Comparison of ENCODE assay signal across 1 cellular context in genomic region chr17:2050246-2050866, GRCh38.
TF ChIP-seq lines count a peak whose summit lies in the region.

No MANE protein-coding gene starts in this region.

TF ChIP-seq in WTC11, 78 proteins besides CTCF, POLR2A, EP300 and RAD21 (continued from another document and continues in another):
- TF ChIP-seq E2F1 (CRISPR knock-in tag; IDR thresholded peaks at IDR 0.05) (no peak), ARID4B (CRISPR knock-in tag; IDR thresholded peaks at IDR 0.05; ENCODE audit: borderline replicate concordance) (no peak), NR3C1 (CRISPR knock-in tag; conservative IDR thresholded peaks at IDR 0.05; ENCODE audit: low read depth) (no peak), TEAD4 (CRISPR knock-in tag; IDR thresholded peaks at IDR 0.05) (no peak), CREB1 (CRISPR knock-in tag; IDR thresholded peaks at IDR 0.05) (no peak), ZNF121 (CRISPR knock-in tag; IDR thresholded peaks at IDR 0.05) (no peak), SP1 (CRISPR knock-in tag; conservative IDR thresholded peaks at IDR 0.05) (peak; percentile 52; the same call in 1 of the 2 replicates), SOX15 (CRISPR knock-in tag; IDR thresholded peaks at IDR 0.05) (no peak), ZNF219 (CRISPR knock-in tag; IDR thresholded peaks at IDR 0.05; ENCODE audit: borderline replicate concordance) (no peak), ATF1 (CRISPR knock-in tag; IDR thresholded peaks at IDR 0.05) (no peak), RELA (CRISPR knock-in tag; IDR thresholded peaks at IDR 0.05; ENCODE audit: borderline replicate concordance) (no peak), ZSCAN18 (CRISPR knock-in tag; IDR thresholded peaks at IDR 0.05) (no peak), CBFB (CRISPR knock-in tag; IDR thresholded peaks at IDR 0.05; ENCODE audit: low read depth) (no peak), ESRRA (CRISPR knock-in tag; IDR thresholded peaks at IDR 0.05; ENCODE audit: borderline replicate concordance) (0 out of 2 replicates have a peak, but pooled peaks have one; percentile 56), ZNF425 (CRISPR knock-in tag; conservative IDR thresholded peaks at IDR 0.05) (no peak), STAT6 (CRISPR knock-in tag; conservative IDR thresholded peaks at IDR 0.05; ENCODE audit: low read depth) (no peak), ZNF512 (CRISPR knock-in tag; IDR thresholded peaks at IDR 0.05; ENCODE audit: borderline replicate concordance) (no peak), OVOL2 (CRISPR knock-in tag; IDR thresholded peaks at IDR 0.05; ENCODE audit: borderline replicate concordance) (no peak), JAZF1 (CRISPR knock-in tag; IDR thresholded peaks at IDR 0.05) (no peak), USF1 (CRISPR knock-in tag; IDR thresholded peaks at IDR 0.05) (no peak), ZNF281 (CRISPR knock-in tag; IDR thresholded peaks at IDR 0.05) (no peak), AR (CRISPR knock-in tag; IDR thresholded peaks at IDR 0.05) (no peak), NFATC4 (CRISPR knock-in tag; IDR thresholded peaks at IDR 0.05) (no peak), TP53 (CRISPR knock-in tag; IDR thresholded peaks at IDR 0.05) (0 out of 2 replicates have a peak, but pooled peaks have one; percentile 0), ZNF671 (CRISPR knock-in tag; IDR thresholded peaks at IDR 0.05) (no peak), MAX (CRISPR knock-in tag; IDR thresholded peaks at IDR 0.05) (peak; percentile 72; the same call in 1 of the 2 replicates), ZNF423 (CRISPR knock-in tag; IDR thresholded peaks at IDR 0.05) (no peak), IRF2 (CRISPR knock-in tag; IDR thresholded peaks at IDR 0.05; ENCODE audit: borderline replicate concordance, low read depth) (no peak), HMGA2 (CRISPR knock-in tag; IDR thresholded peaks at IDR 0.05) (no peak), CREM (CRISPR knock-in tag; IDR thresholded peaks at IDR 0.05) (0 out of 2 replicates have a peak, but pooled peaks have one; percentile 59)
